In the genomic region with DNA sequence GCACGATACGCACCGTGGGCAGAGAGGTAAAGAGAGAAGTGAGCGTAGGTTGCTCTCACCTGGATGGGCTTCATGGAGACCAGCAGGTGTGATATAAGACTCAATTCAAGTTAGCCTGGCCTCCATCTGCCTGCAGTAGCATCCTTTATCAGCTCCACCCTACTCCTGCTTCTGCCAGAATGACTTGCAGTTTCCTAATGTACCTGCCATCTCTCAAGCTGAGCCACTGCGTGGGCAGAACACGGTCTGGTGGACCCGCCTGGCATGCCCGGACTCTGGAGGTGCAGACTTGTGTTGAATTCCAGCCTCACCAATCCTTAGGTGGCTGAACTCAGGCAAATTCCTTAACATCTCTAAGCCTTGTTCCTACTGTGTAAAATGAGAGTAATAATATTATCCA, we compare ENCODE assay signal across 16 cellular contexts.
A peak's percentile ranks its signal among the peaks of the same experiment; 100 is the strongest.
DNase-seq lines count a peak whose midpoint lies in the region; ATAC-seq and TF ChIP-seq lines count a peak whose summit lies in the region.
"Had no signal": no experiment of that assay in that cellular context is flagged by ENCODE, and none has a peak within 500 bp of the region (broad histone marks: within the 10 kb centered on the region; RNA-seq: fewer than 3 reads in every experiment).

No MANE protein-coding gene starts in this region.

- peak; percentile 16 for ATAC-seq in GM18867 (IDR thresholded peaks at IDR 0.05; ENCODE audit: unreplicated experiment)
- peak; percentile 12 for ATAC-seq in HG02763 (IDR thresholded peaks at IDR 0.05; ENCODE audit: unreplicated experiment)
- ATAC-seq in GM18909 (IDR thresholded peaks at IDR 0.05; ENCODE audit: poor library complexity, unreplicated experiment): no peak
- no peak for ATAC-seq in GM23338

- no peaks in the 10 kb centered on the region for H4K20me1 ChIP-seq in BLaER1
- no peaks in the 10 kb centered on the region for H4K20me1 ChIP-seq in MM.1S (ENCODE audit: insufficient read depth, low read length)
- no peaks in the 10 kb centered on the region for H4K20me1 ChIP-seq in GM23338 (replicated peaks; ENCODE audit: insufficient read depth)

- H3K4me1 ChIP-seq in BLaER1 (peaks cover 28% of the 10 kb centered on the region), MM.1S (ENCODE audit: low read length) (peaks cover 52% of the 10 kb centered on the region), GM23338 (ENCODE audit: insufficient read depth) (peaks cover 15% of the 10 kb centered on the region)

- H2AFZ ChIP-seq in MM.1S (ENCODE audit: low read length) (peak overlapping the region; percentile 66), GM23338 (no peak overlapping the region)
- H2AFZ ChIP-seq: hepatocyte had no signal

- H3K4me3 Mint-ChIP-seq in GM23338: no peak overlapping the region
- H3K4me3 Mint-ChIP-seq: activated T-helper 1 cell treated with anti-CD3 and anti-CD28 coated beads, Interleukin-12 subunit alpha, Interleukin-12 subunit beta, Interleukin-2, Interleukin-4 antibody, amounts not matched to agents 30 ng/mL and 10 ng/mL and 1 ng/mL, durations not matched to agents 14 hours and 24 hours and 36 hours had no signal

- H3K27me3 Mint-ChIP-seq in GM23338 (ENCODE audit: insufficient read depth, low read depth, poor library complexity): peaks cover 5% of the 10 kb centered on the region
- H3K27me3 Mint-ChIP-seq: naive B cell had no signal

- H3K79me2 ChIP-seq in MM.1S (ENCODE audit: low read length) (no peaks in the 10 kb centered on the region), GM23338 (replicated peaks; ENCODE audit: insufficient read depth) (no peaks in the 10 kb centered on the region)
- H3K79me2 ChIP-seq: hepatocyte had no signal

- H3K4me3 ChIP-seq in BLaER1 (no peak overlapping the region), MM.1S (ENCODE audit: low read length) (peak overlapping the region; percentile 44), GM23338 (no peak overlapping the region)
- H3K4me3 ChIP-seq: hepatocyte, upper lobe of left lung had no signal

- peak overlapping the region; percentile 28 for H3K4me2 ChIP-seq in BLaER1
- peak overlapping the region; percentile 87 for H3K4me2 ChIP-seq in MM.1S (ENCODE audit: low read depth, low read length)
- H3K4me2 ChIP-seq in GM23338: no peak overlapping the region
- H3K4me2 ChIP-seq: hepatocyte had no signal

- DNase-seq in MM.1S (no peak), putamen (ENCODE audit: low spot score) (no peak), GM23338 (ENCODE audit: low spot score) (no peak)
- no peak for DNase-seq in activated CD4-positive, alpha-beta T cell treated with anti-CD3 and anti-CD28 coated beads, Interleukin-2, amount 50 U/mL, for 1 hour
- DNase-seq: cortex of kidney, naive B cell, NCI-H1105 treated with DMSO at 0.1 percent for 48 hours, NCI-H774, SHP77 treated with DMSO at 0.1 percent for 48 hours had no signal

- H3K9me2 ChIP-seq in MM.1S (replicated peaks; ENCODE audit: insufficient read depth, low read length): no peaks in the 10 kb centered on the region
- H3K9me2 ChIP-seq in GM23338 (ENCODE audit: insufficient read depth): peaks cover 15% of the 10 kb centered on the region

- H3K4me1 Mint-ChIP-seq in GM23338: peaks cover 24% of the 10 kb centered on the region

- H3K27me3 ChIP-seq in BLaER1 (no peaks in the 10 kb centered on the region), MM.1S (replicated peaks; ENCODE audit: insufficient read depth, low read length) (no peaks in the 10 kb centered on the region), GM23338 (ENCODE audit: insufficient read depth) (no peaks in the 10 kb centered on the region)
- H3K27me3 ChIP-seq: hepatocyte, upper lobe of left lung had no signal

- H3K9me3 ChIP-seq in BLaER1 (peaks cover 31% of the 10 kb centered on the region), MM.1S (replicated peaks; ENCODE audit: insufficient read depth, low read length) (no peaks in the 10 kb centered on the region)
- H3K9me3 ChIP-seq: upper lobe of left lung had no signal

- H3F3A ChIP-seq in MM.1S (ENCODE audit: insufficient read depth, low read length) (peaks cover 23% of the 10 kb centered on the region), GM23338 (replicated peaks; ENCODE audit: low read depth) (no peaks in the 10 kb centered on the region)

- H3K9ac ChIP-seq in BLaER1 (no peak overlapping the region), MM.1S (ENCODE audit: low read length) (peak overlapping the region; percentile 44)

- H3K27ac Mint-ChIP-seq in GM23338: no peak overlapping the region
- H3K27ac Mint-ChIP-seq: activated T-helper 1 cell treated with anti-CD3 and anti-CD28 coated beads, Interleukin-12 subunit alpha, Interleukin-12 subunit beta, Interleukin-2, Interleukin-4 antibody, amounts not matched to agents 30 ng/mL and 10 ng/mL and 1 ng/mL, durations not matched to agents 14 hours and 24 hours and 36 hours had no signal

- H3K36me3 ChIP-seq in BLaER1: no peaks in the 10 kb centered on the region; the same call in 1 of the 2 replicates
- no peaks in the 10 kb centered on the region for H3K36me3 ChIP-seq in MM.1S (replicated peaks; ENCODE audit: insufficient read depth, low read length)
- no peaks in the 10 kb centered on the region for H3K36me3 ChIP-seq in GM23338 (ENCODE audit: insufficient read depth)
- H3K36me3 ChIP-seq: upper lobe of left lung had no signal

- no peak overlapping the region for H3K27ac ChIP-seq in BLaER1
- peak overlapping the region; percentile 74; the same call in 1 of the 2 replicates for H3K27ac ChIP-seq in MM.1S (ENCODE audit: low read length)
- H3K27ac ChIP-seq in GM23338 (ENCODE audit: low read depth): no peak overlapping the region
- H3K27ac ChIP-seq: hepatocyte, upper lobe of left lung had no signal

- no peaks in the 10 kb centered on the region for H3K36me3 Mint-ChIP-seq in GM23338 (ENCODE audit: low read depth)

- no peaks in the 10 kb centered on the region for H3K9me3 Mint-ChIP-seq in GM23338
- H3K9me3 Mint-ChIP-seq: activated T-helper 1 cell treated with anti-CD3 and anti-CD28 coated beads, Interleukin-12 subunit alpha, Interleukin-12 subunit beta, Interleukin-2, Interleukin-4 antibody, amounts not matched to agents 30 ng/mL and 10 ng/mL and 1 ng/mL, durations not matched to agents 14 hours and 24 hours and 36 hours had no signal

- TF ChIP-seq CTCF in MM.1S (IDR thresholded peaks at IDR 0.05; ENCODE audit: low read length) (no peak), GM23338 (conservative IDR thresholded peaks at IDR 0.05; ENCODE audit: low read depth in 2 of 2) (no peak)

TF ChIP-seq in GM23338, 12 proteins besides CTCF, POLR2A, EP300 and RAD21 (continues in another document):
- TF ChIP-seq REST (IDR thresholded peaks at IDR 0.05; ENCODE audit: unreplicated experiment) (no peak), EZH2phosphoT487 (IDR thresholded peaks at IDR 0.05; ENCODE audit: unreplicated experiment) (no peak), EZH2 (IDR thresholded peaks at IDR 0.05; ENCODE audit: low read depth, unreplicated experiment) (no peak), ZNF331 (CRISPR knock-in tag; IDR thresholded peaks at IDR 0.05; ENCODE audit: low read depth) (no peak), JUNB (IDR thresholded peaks at IDR 0.05; ENCODE audit: unreplicated experiment) (no peak), POLR2AphosphoS5 (IDR thresholded peaks at IDR 0.05; ENCODE audit: low read depth) (no peak)
- TF ChIP-seq, protein P1, sequence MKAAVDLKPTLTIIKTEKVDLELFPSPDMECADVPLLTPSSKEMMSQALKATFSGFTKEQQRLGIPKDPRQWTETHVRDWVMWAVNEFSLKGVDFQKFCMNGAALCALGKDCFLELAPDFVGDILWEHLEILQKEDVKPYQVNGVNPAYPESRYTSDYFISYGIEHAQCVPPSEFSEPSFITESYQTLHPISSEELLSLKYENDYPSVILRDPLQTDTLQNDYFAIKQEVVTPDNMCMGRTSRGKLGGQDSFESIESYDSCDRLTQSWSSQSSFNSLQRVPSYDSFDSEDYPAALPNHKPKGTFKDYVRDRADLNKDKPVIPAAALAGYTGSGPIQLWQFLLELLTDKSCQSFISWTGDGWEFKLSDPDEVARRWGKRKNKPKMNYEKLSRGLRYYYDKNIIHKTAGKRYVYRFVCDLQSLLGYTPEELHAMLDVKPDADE (IDR thresholded peaks at IDR 0.05): no peak

Comparison
In these comparisons a context has a peak if more than half of its experiments do, and no peak if none do; other contexts are left out.
1. ATAC-seq: peak in GM18867 (single experiment) and HG02763 (single experiment); none in GM18909 (single experiment) and GM23338 (single experiment).